In genomic region chr7:157037028-157037427, GRCh38 we compare ENCODE assay signal across 35 cellular contexts. TPM values are rescaled to one million over a fixed set of nuclear protein-coding genes. Genes with fewer than 3 reads are reported as not detected.
"Had no signal": no experiment of that assay in that cellular context is flagged by ENCODE, and none has a peak within 500 bp of the region (broad histone marks: within the 10 kb centered on the region; RNA-seq: fewer than 3 reads in every experiment).

No MANE protein-coding gene starts in this region.

- H3K9me3 ChIP-seq: adrenal gland, body of pancreas, colonic mucosa, esophagus squamous epithelium had no signal

- H3K4me3 ChIP-seq: adrenal gland, body of pancreas, colonic mucosa, esophagus squamous epithelium, gastroesophageal sphincter, heart right ventricle had no signal

- H3K4me1 Mint-ChIP-seq: activated B cell treated with CpG ODN at 0.5 μM for 24 hours; activated naive CD4-positive, alpha-beta T cell treated with anti-CD3 and anti-CD28 coated beads, Interleukin-2, amount 50 U/mL, for 24 hours; activated naive CD8-positive, alpha-beta T cell treated with anti-CD3 and anti-CD28 coated beads for 36 hours; activated naive CD8-positive, alpha-beta T cell treated with anti-CD3 and anti-CD28 coated beads, Interleukin-2, amount 50 U/mL, for 24 hours; activated T-helper 17 cell treated with anti-CD3 and anti-CD28 coated beads, Interleukin-2, amount 50 U/mL, for 72 hours had no signal

- ATAC-seq: activated CD4-positive, CD25-positive, alpha-beta regulatory T cell treated with anti-CD3 and anti-CD28 coated beads, Interleukin-2, amount 50 U/mL, for 24 hours; activated CD8-positive, alpha-beta T cell treated with anti-CD3 and anti-CD28 coated beads, Interleukin-2, amount 10 ng/mL, durations not matched to agents 7 days and 5 days; activated naive CD8-positive, alpha-beta T cell treated with anti-CD3 and anti-CD28 coated beads, Interleukin-2, amount 50 U/mL, for 24 hours; activated T-cell treated with anti-CD3 and anti-CD28 coated beads, Interleukin-2, amount 50 U/mL, for 4 hours; activated T-helper 17 cell treated with anti-CD3 and anti-CD28 coated beads, Interleukin-2, amount 50 U/mL, for 72 hours; body of pancreas; gastroesophageal sphincter; heart right ventricle; T-helper 17 cell had no signal

- H3K9me3 Mint-ChIP-seq: activated naive CD4-positive, alpha-beta T cell treated with anti-CD3 and anti-CD28 coated beads for 36 hours; activated naive CD4-positive, alpha-beta T cell treated with anti-CD3 and anti-CD28 coated beads, Interleukin-2, amount 50 U/mL, for 24 hours; activated naive CD8-positive, alpha-beta T cell treated with anti-CD3 and anti-CD28 coated beads, Interleukin-2, amount 50 U/mL, for 24 hours; activated T-cell treated with anti-CD3 and anti-CD28 coated beads, Interleukin-2, amount 50 U/mL, for 4 hours had no signal

- H3K27ac Mint-ChIP-seq: activated B cell treated with CpG ODN at 0.5 μM for 24 hours; activated CD4-positive, alpha-beta memory T cell treated with anti-CD3 and anti-CD28 coated beads for 36 hours; activated CD8-positive, alpha-beta T cell treated with anti-CD3 and anti-CD28 coated beads, Interleukin-2, amount 10 ng/mL, durations not matched to agents 7 days and 5 days; activated naive CD4-positive, alpha-beta T cell treated with anti-CD3 and anti-CD28 coated beads for 36 hours; activated naive CD4-positive, alpha-beta T cell treated with anti-CD3 and anti-CD28 coated beads, Interleukin-2, amount 50 U/mL, for 24 hours; activated naive CD8-positive, alpha-beta T cell treated with anti-CD3 and anti-CD28 coated beads for 36 hours; activated naive CD8-positive, alpha-beta T cell treated with anti-CD3 and anti-CD28 coated beads, Interleukin-2, amount 50 U/mL, for 24 hours; activated T-helper 17 cell treated with anti-CD3 and anti-CD28 coated beads, Interleukin-2, amount 50 U/mL, for 72 hours; T-helper 17 cell; T-helper 2 cell treated with Interferon-gamma antibody and Interleukin-4, amounts not matched to agents 5 μg/mL and 100 μg/mL, for 36 hours had no signal

- DNase-seq: activated B cell treated with CpG ODN at 0.5 μM for 24 hours; activated CD4-positive, alpha-beta memory T cell treated with anti-CD3 and anti-CD28 coated beads for 36 hours; activated CD4-positive, alpha-beta T cell treated with anti-CD3 and anti-CD28 coated beads for 48 hours; activated CD8-positive, alpha-beta T cell treated with anti-CD3 and anti-CD28 coated beads, Interleukin-2, amount 10 ng/mL, durations not matched to agents 7 days and 5 days; activated effector memory CD4-positive, alpha-beta T cell treated with Interleukin-2 at 50 U/mL for 16 hours; activated gamma-delta T cell treated with Interleukin-2 at 50 U/mL for 16 hours; activated naive CD4-positive, alpha-beta T cell treated with anti-CD3 and anti-CD28 coated beads for 36 hours; activated naive CD8-positive, alpha-beta T cell treated with anti-CD3 and anti-CD28 coated beads for 36 hours; activated naive CD8-positive, alpha-beta T cell treated with anti-CD3 and anti-CD28 coated beads, Interleukin-2, amount 50 U/mL, for 24 hours; activated T-cell treated with anti-CD3 and anti-CD28 coated beads, Interleukin-2, amount 50 U/mL, for 4 hours; adrenal gland; amygdala; aorta; body of pancreas; caudate nucleus; colonic mucosa; effector CD8-positive, alpha-beta T cell; esophagus squamous epithelium; foreskin melanocyte; heart right ventricle; T-helper 1 cell; T-helper 17 cell; T1000; WERI-Rb-1 had no signal

- H3K4me1 ChIP-seq: adrenal gland, body of pancreas, colonic mucosa, esophagus squamous epithelium, gastroesophageal sphincter, heart right ventricle had no signal

- H3K27me3 ChIP-seq: adrenal gland, body of pancreas, colonic mucosa had no signal

- H3K4me3 Mint-ChIP-seq: activated B cell treated with CpG ODN at 0.5 μM for 24 hours; activated CD4-positive, alpha-beta memory T cell treated with anti-CD3 and anti-CD28 coated beads for 36 hours; activated CD8-positive, alpha-beta T cell treated with anti-CD3 and anti-CD28 coated beads, Interleukin-2, amount 10 ng/mL, durations not matched to agents 7 days and 5 days; activated naive CD4-positive, alpha-beta T cell treated with anti-CD3 and anti-CD28 coated beads for 36 hours; activated naive CD4-positive, alpha-beta T cell treated with anti-CD3 and anti-CD28 coated beads, Interleukin-2, amount 50 U/mL, for 24 hours; activated naive CD8-positive, alpha-beta T cell treated with anti-CD3 and anti-CD28 coated beads for 36 hours; activated naive CD8-positive, alpha-beta T cell treated with anti-CD3 and anti-CD28 coated beads, Interleukin-2, amount 50 U/mL, for 24 hours; activated T-cell treated with anti-CD3 and anti-CD28 coated beads, Interleukin-2, amount 50 U/mL, for 4 hours; activated T-helper 17 cell treated with anti-CD3 and anti-CD28 coated beads, Interleukin-2, amount 50 U/mL, for 72 hours; T-helper 17 cell; T-helper 2 cell treated with Interferon-gamma antibody and Interleukin-4, amounts not matched to agents 5 μg/mL and 100 μg/mL, for 36 hours had no signal

- H3K36me3 Mint-ChIP-seq: activated CD4-positive, alpha-beta memory T cell treated with anti-CD3 and anti-CD28 coated beads for 36 hours; activated naive CD4-positive, alpha-beta T cell treated with anti-CD3 and anti-CD28 coated beads, Interleukin-2, amount 50 U/mL, for 24 hours; activated naive CD8-positive, alpha-beta T cell treated with anti-CD3 and anti-CD28 coated beads for 36 hours had no signal

- H3K27ac ChIP-seq: adrenal gland, body of pancreas, colonic mucosa, epithelial cell of prostate, esophagus squamous epithelium, gastroesophageal sphincter, heart right ventricle, WERI-Rb-1 had no signal

- H3K36me3 ChIP-seq: adrenal gland, colonic mucosa, esophagus squamous epithelium, gastroesophageal sphincter, heart right ventricle, WERI-Rb-1 had no signal

RNA-seq across cellular contexts. Expression of gene MNX1, which starts 26.6 kb away (rescaled TPM):
- total RNA-seq: activated B cell treated with CpG ODN at 0.5 μM for 24 hours; activated CD4-positive, alpha-beta memory T cell treated with anti-CD3 and anti-CD28 coated beads for 36 hours; activated CD8-positive, alpha-beta memory T cell treated with anti-CD3 and anti-CD28 coated beads for 36 hours; activated CD8-positive, alpha-beta T cell treated with anti-CD3 and anti-CD28 coated beads, Interleukin-2, amount 10 ng/mL, durations not matched to agents 7 days and 5 days; activated naive CD8-positive, alpha-beta T cell treated with anti-CD3 and anti-CD28 coated beads for 36 hours; activated T-cell treated with anti-CD3 and anti-CD28 coated beads, Interleukin-2, amount 50 U/mL, for 4 hours; activated T-helper 17 cell treated with anti-CD3 and anti-CD28 coated beads, Interleukin-2, amount 50 U/mL, for 72 hours; aorta; endothelial cell of umbilical vein; fibroblast of lung; fibroblast of villous mesenchyme; gastroesophageal sphincter; glomerular endothelial cell; heart right ventricle had no signal
